23 cellular contexts compared by ENCODE assay signal in the genomic region with DNA sequence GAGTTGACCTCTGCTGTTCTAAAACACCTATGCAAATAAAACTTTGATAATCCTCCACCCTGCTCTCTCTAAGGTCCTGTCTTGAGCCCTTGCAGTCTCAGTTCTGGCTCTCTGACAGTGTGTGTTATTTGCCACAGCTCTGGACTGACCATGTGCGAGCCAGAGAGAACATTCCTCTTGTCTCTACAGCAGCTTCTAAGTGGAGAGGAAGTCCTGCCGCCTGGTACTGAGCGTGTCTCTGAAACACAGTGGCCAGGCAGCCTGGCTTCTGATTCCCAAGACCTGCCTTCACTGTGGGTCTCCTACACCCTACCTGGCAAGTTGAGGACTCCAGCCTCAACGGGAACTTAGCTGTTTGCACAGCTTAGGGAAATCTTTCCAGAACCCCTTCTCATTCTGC.
"Had no signal": no experiment of that assay in that cellular context is flagged by ENCODE, and none has a peak within 500 bp of the region (broad histone marks: within the 10 kb centered on the region; RNA-seq: fewer than 3 reads in every experiment).

No MANE protein-coding gene starts in this region.

- H3K27me3 ChIP-seq: body of pancreas, neural progenitor cell, suprapubic skin, tibial nerve had no signal

- DNase-seq: activated CD4-positive, alpha-beta T cell treated with anti-CD3 and anti-CD28 coated beads for 48 hours; activated CD8-positive, alpha-beta memory T cell treated with anti-CD3 and anti-CD28 coated beads, Interleukin-2, amount 10 ng/mL, durations not matched to agents 7 days and 5 days; activated CD8-positive, alpha-beta T cell treated with anti-CD3 and anti-CD28 coated beads for 36 hours; activated effector memory CD4-positive, alpha-beta T cell treated with anti-CD3 and anti-CD28 coated beads, Interleukin-2, amount 50 U/mL, for 16 hours; activated naive CD4-positive, alpha-beta T cell treated with anti-CD3 and anti-CD28 coated beads, Interleukin-2, amount 50 U/mL, for 16 hours; activated T-cell treated with anti-CD3 and anti-CD28 coated beads for 4 hours; anterior cingulate cortex; body of pancreas; caudate nucleus; dermis blood vessel endothelial cell; effector CD8-positive, alpha-beta T cell; erythroblast; foreskin keratinocyte; glutamatergic neuron; islet precursor cell; left colon; naive thymus-derived CD4-positive, alpha-beta T cell; posterior cingulate gyrus; retina; stimulated activated naive CD8-positive, alpha-beta T cell treated with anti-CD3 and anti-CD28 coated beads, Interleukin-15, amount 100 ng/mL, for 72 hours had no signal

- H3K36me3 Mint-ChIP-seq: activated CD8-positive, alpha-beta memory T cell treated with anti-CD3 and anti-CD28 coated beads, Interleukin-2, amount 10 ng/mL, durations not matched to agents 7 days and 5 days; naive thymus-derived CD4-positive, alpha-beta T cell; neural progenitor cell had no signal

- H3K4me1 ChIP-seq: foreskin keratinocyte had no signal

- H3K4me1 Mint-ChIP-seq: activated CD8-positive, alpha-beta memory T cell treated with anti-CD3 and anti-CD28 coated beads, Interleukin-2, amount 10 ng/mL, durations not matched to agents 7 days and 5 days; naive thymus-derived CD4-positive, alpha-beta T cell; stimulated activated naive CD8-positive, alpha-beta T cell treated with anti-CD3 and anti-CD28 coated beads, Interleukin-15, amount 100 ng/mL, for 72 hours had no signal

- H3K9me3 Mint-ChIP-seq: activated CD8-positive, alpha-beta T cell treated with anti-CD3 and anti-CD28 coated beads for 36 hours; naive thymus-derived CD4-positive, alpha-beta T cell; neural progenitor cell; stimulated activated naive CD8-positive, alpha-beta T cell treated with anti-CD3 and anti-CD28 coated beads, Interleukin-15, amount 100 ng/mL, for 72 hours had no signal

- H3K4me3 Mint-ChIP-seq: activated CD8-positive, alpha-beta memory T cell treated with anti-CD3 and anti-CD28 coated beads, Interleukin-2, amount 10 ng/mL, durations not matched to agents 7 days and 5 days; activated CD8-positive, alpha-beta T cell treated with anti-CD3 and anti-CD28 coated beads for 36 hours; naive thymus-derived CD4-positive, alpha-beta T cell; neural progenitor cell; stimulated activated naive CD8-positive, alpha-beta T cell treated with anti-CD3 and anti-CD28 coated beads, Interleukin-15, amount 100 ng/mL, for 72 hours had no signal

- H3K36me3 ChIP-seq: neural progenitor cell, tibial nerve had no signal

- H3K27ac Mint-ChIP-seq: activated CD8-positive, alpha-beta memory T cell treated with anti-CD3 and anti-CD28 coated beads, Interleukin-2, amount 10 ng/mL, durations not matched to agents 7 days and 5 days; activated CD8-positive, alpha-beta T cell treated with anti-CD3 and anti-CD28 coated beads for 36 hours; naive thymus-derived CD4-positive, alpha-beta T cell; neural progenitor cell; stimulated activated naive CD8-positive, alpha-beta T cell treated with anti-CD3 and anti-CD28 coated beads, Interleukin-15, amount 100 ng/mL, for 72 hours had no signal

- ATAC-seq: activated CD8-positive, alpha-beta memory T cell treated with anti-CD3 and anti-CD28 coated beads, Interleukin-2, amount 10 ng/mL, durations not matched to agents 7 days and 5 days; activated CD8-positive, alpha-beta T cell treated with anti-CD3 and anti-CD28 coated beads for 36 hours; body of pancreas; foreskin keratinocyte; left colon; naive thymus-derived CD4-positive, alpha-beta T cell; stimulated activated naive CD8-positive, alpha-beta T cell treated with anti-CD3 and anti-CD28 coated beads, Interleukin-15, amount 100 ng/mL, for 72 hours had no signal

- H3K4me3 ChIP-seq: body of pancreas, neural progenitor cell, suprapubic skin, tibial nerve had no signal

- H3K27ac ChIP-seq: foreskin keratinocyte, neural progenitor cell, suprapubic skin, tibial nerve had no signal

- H3K9me3 ChIP-seq: body of pancreas, suprapubic skin, tibial nerve had no signal
